12 cellular contexts compared by ENCODE assay signal in the genomic region with DNA sequence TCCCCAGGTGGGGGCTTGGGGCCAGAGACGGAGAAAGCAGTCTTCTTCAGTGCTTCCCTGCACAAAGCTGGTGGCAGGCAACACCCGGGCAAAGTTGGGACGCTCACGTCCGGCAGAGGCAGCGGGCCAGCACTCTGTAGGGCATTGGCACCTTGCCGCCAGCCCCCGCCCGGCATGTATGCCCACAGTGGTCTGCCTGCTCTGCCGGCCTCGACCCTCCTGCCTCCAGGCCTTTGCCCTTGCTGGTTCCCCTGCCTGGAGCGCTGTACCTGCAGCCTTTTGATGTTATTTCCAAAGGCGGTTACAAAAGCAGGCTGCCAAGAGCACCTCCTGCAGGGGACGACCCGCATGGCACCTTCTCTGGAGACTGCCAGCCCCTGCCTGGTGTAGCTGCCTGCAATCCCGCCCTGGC. TPM values are rescaled to one million over a fixed set of nuclear protein-coding genes. Genes with fewer than 3 reads are reported as not detected.
DNase-seq lines count a peak whose midpoint lies in the region; FAIRE-seq and TF ChIP-seq lines count a peak whose summit lies in the region.
"Had no signal": no experiment of that assay in that cellular context is flagged by ENCODE, and none has a peak within 500 bp of the region (broad histone marks: within the 10 kb centered on the region; RNA-seq: fewer than 3 reads in every experiment).

No MANE protein-coding gene starts in this region.

- H3K27ac ChIP-seq in 22Rv1 = no peak overlapping the region
- no peak overlapping the region for H3K27ac ChIP-seq in astrocyte (ENCODE audit: low read depth, low read length)
- no peak overlapping the region for H3K27ac ChIP-seq in iPS DF 6.9 (ENCODE audit: low read length)
- H3K27ac ChIP-seq in CD4-positive, alpha-beta memory T cell (ENCODE audit: low read depth, low read length) = no peak overlapping the region
- H3K27ac ChIP-seq: body of pancreas, epithelial cell of prostate, stomach had no signal

- no peak overlapping the region for H3K27ac Mint-ChIP-seq in astrocyte (ENCODE audit: unreplicated experiment)
- H3K27ac Mint-ChIP-seq in CD4-positive, alpha-beta memory T cell = no peak overlapping the region

- H3K4me1 Mint-ChIP-seq in astrocyte (ENCODE audit: low read depth, unreplicated experiment) = peaks cover 4% of the 10 kb centered on the region
- no peaks in the 10 kb centered on the region for H3K4me1 Mint-ChIP-seq in CD4-positive, alpha-beta memory T cell

- H3K36me3 Mint-ChIP-seq in astrocyte (ENCODE audit: low read depth, unreplicated experiment) = peaks cover 2% of the 10 kb centered on the region
- peaks cover 0 to 3% of the 10 kb centered on the region in 2 donors for H3K36me3 Mint-ChIP-seq in CD4-positive, alpha-beta memory T cell

- H4K20me1 ChIP-seq in astrocyte (ENCODE audit: insufficient read depth, low read length) = no peaks in the 10 kb centered on the region

- peaks cover 32% of the 10 kb centered on the region for H3K27me3 Mint-ChIP-seq in astrocyte (ENCODE audit: low read depth, unreplicated experiment)
- H3K27me3 Mint-ChIP-seq in CD4-positive, alpha-beta memory T cell = peaks cover 4 to 7% of the 10 kb centered on the region in 2 donors

- H3K9me3 ChIP-seq in astrocyte (ENCODE audit: insufficient read depth, low read depth, low read length) (peaks cover 3% of the 10 kb centered on the region), iPS DF 6.9 (ENCODE audit: control insufficient read depth, insufficient read depth, low read length) (no peaks in the 10 kb centered on the region)
- H3K9me3 ChIP-seq in CD4-positive, alpha-beta memory T cell (ENCODE audit: control insufficient read depth in 1 of 2, low read length in 2 of 2) = no peaks in the 10 kb centered on the region
- H3K9me3 ChIP-seq: body of pancreas had no signal

- H3K27me3 ChIP-seq in astrocyte (ENCODE audit: insufficient read depth, low read length) (peaks cover 11% of the 10 kb centered on the region), iPS DF 6.9 (ENCODE audit: control insufficient read depth, insufficient read depth, low read length) (no peaks in the 10 kb centered on the region)
- no peaks in the 10 kb centered on the region for H3K27me3 ChIP-seq in CD4-positive, alpha-beta memory T cell (ENCODE audit: insufficient read depth, low read length)
- H3K27me3 ChIP-seq: body of pancreas, stomach had no signal

- H3K4me3 ChIP-seq in GM12875 (ENCODE audit: low read depth, low read length) (no peak overlapping the region), astrocyte (ENCODE audit: insufficient read depth, low read depth, low read length) (no peak overlapping the region), iPS DF 6.9 (ENCODE audit: low read length) (no peak overlapping the region)
- H3K4me3 ChIP-seq in CD4-positive, alpha-beta memory T cell (ENCODE audit: low read length in 2 of 2) = no peak overlapping the region
- H3K4me3 ChIP-seq: body of pancreas, stomach had no signal

- intact Hi-C loops in CD4-positive, alpha-beta memory T cell (cut with micrococcal nuclease) = no loop called here

- FAIRE-seq in astrocyte (lab: Jason Lieb, UNC) = no peak

- CTCF ChIA-PET in CD4-positive, alpha-beta memory T cell (lab: Charles Lee; ENCODE audit: partially characterized antibody) = no interaction called here

- H3K79me2 ChIP-seq in astrocyte (ENCODE audit: insufficient read depth, low read length) = no peaks in the 10 kb centered on the region

- no peak overlapping the region for H3K9ac ChIP-seq in astrocyte (ENCODE audit: low read length)

- peak; percentile 49 for TF ChIP-seq CTCF in 22Rv1 (IDR thresholded peaks at IDR 0.05)
- peak; percentile 17; the same call in 1 of the 2 replicates for TF ChIP-seq CTCF in GM12875 (IDR thresholded peaks at IDR 0.05; ENCODE audit: borderline replicate concordance, insufficient read depth, low read depth, low read length)
- peak; percentile 15 for TF ChIP-seq CTCF in astrocyte (IDR thresholded peaks at IDR 0.05; ENCODE audit: insufficient read depth, low read depth, low read length)

- DNase-seq in astrocyte (ENCODE audit: low read depth) = no peak
- DNase-seq in iPS DF 6.9 (ENCODE audit: low read depth, low spot score) = peak; percentile 41
- no peak for DNase-seq in amniotic stem cell (lab: John Stamatoyannopoulos, UW)
- no peak for DNase-seq in CD4-positive, alpha-beta memory T cell
- no peak for DNase-seq in RKO (ENCODE audit: low spot score)
- no peak for DNase-seq in medulla oblongata (ENCODE audit: extremely low spot score)
- DNase-seq: body of pancreas, NCI-H187 treated with DMSO at 0.1 percent for 48 hours, stomach had no signal

- H3K4me1 ChIP-seq in astrocyte (ENCODE audit: insufficient read depth, low read length) = peaks cover 3% of the 10 kb centered on the region
- no peaks in the 10 kb centered on the region for H3K4me1 ChIP-seq in iPS DF 6.9 (ENCODE audit: control insufficient read depth, insufficient read depth, low read length)
- H3K4me1 ChIP-seq in CD4-positive, alpha-beta memory T cell (ENCODE audit: insufficient read depth, low read length) = no peaks in the 10 kb centered on the region
- H3K4me1 ChIP-seq: body of pancreas had no signal

- H3K4me2 ChIP-seq in astrocyte (ENCODE audit: low read length) = no peak overlapping the region

- POLR2A ChIA-PET in CD4-positive, alpha-beta memory T cell (lab: Charles Lee; ENCODE audit: partially characterized antibody) = no interaction called here

- peaks cover 3% of the 10 kb centered on the region for H3K9me3 Mint-ChIP-seq in astrocyte (ENCODE audit: unreplicated experiment)
- H3K9me3 Mint-ChIP-seq in CD4-positive, alpha-beta memory T cell = peaks cover 0 to 9% (median 4%) of the 10 kb centered on the region in 8 donors

- no peak overlapping the region for H3K4me3 Mint-ChIP-seq in astrocyte (ENCODE audit: unreplicated experiment)
- no peak overlapping the region for H3K4me3 Mint-ChIP-seq in CD4-positive, alpha-beta memory T cell

- H3K36me3 ChIP-seq in astrocyte (ENCODE audit: insufficient read depth, low read length) = no peaks in the 10 kb centered on the region
- H3K36me3 ChIP-seq in iPS DF 6.9 (ENCODE audit: control insufficient read depth, insufficient read depth, low read length) = no peaks in the 10 kb centered on the region
- H3K36me3 ChIP-seq in CD4-positive, alpha-beta memory T cell (ENCODE audit: insufficient read depth, low read length) = no peaks in the 10 kb centered on the region
- H3K36me3 ChIP-seq: stomach had no signal

- H2AFZ ChIP-seq in astrocyte (ENCODE audit: low read depth, low read length) = no peak overlapping the region

- WGBS in iPS DF 6.9 (ENCODE audit: insufficient coverage, insufficient read length) = no CpG with 5 or more reads among the region's 16 CpGs

RNA-seq across cellular contexts. Expression of gene SHISAL1, which starts 56.5 kb away (rescaled TPM):
- total RNA-seq in astrocyte = 0.26 and 0.36 TPM in 2 replicates
- not detected for total RNA-seq in CD4-positive, alpha-beta memory T cell
- not detected for polyA plus RNA-seq in CD4-positive, alpha-beta memory T cell
